28 cellular contexts compared by ENCODE assay signal in the genomic region with DNA sequence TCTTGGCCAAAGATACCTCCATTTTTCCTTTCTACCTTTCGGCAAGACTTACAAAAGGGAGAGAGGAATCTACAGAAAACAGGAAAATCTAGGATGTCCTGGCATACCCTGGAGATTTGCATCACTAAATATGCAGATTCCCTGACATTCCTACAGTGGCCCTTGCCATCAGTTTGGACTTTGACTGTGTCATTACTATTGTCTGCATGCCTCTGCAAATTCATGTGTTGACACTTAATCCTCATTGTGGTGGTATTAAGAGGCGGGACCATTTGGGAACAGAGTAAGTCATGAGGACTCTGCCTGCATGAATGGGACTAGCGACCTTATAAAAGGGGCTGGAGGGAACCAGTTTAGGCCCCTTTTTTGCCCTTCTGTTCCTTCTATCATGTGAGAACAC.
"Had no signal": no experiment of that assay in that cellular context is flagged by ENCODE, and none has a peak within 500 bp of the region (broad histone marks: within the 10 kb centered on the region; RNA-seq: fewer than 3 reads in every experiment).

No MANE protein-coding gene starts in this region.

- H3K36me3 ChIP-seq: gastroesophageal sphincter, heart left ventricle, left lung, prostate gland, sigmoid colon, spleen, thoracic aorta, tibial nerve, upper lobe of left lung had no signal

- H3K4me2 ChIP-seq: hepatocyte had no signal

- H3K9me3 ChIP-seq: prostate gland, thoracic aorta, upper lobe of left lung had no signal

- H3K27me3 ChIP-seq: dorsolateral prefrontal cortex, gastroesophageal sphincter, heart left ventricle, hepatocyte, left lung, sigmoid colon, spleen, tibial nerve, upper lobe of left lung had no signal

- H3K4me3 ChIP-seq: dorsolateral prefrontal cortex, gastroesophageal sphincter, heart left ventricle, hepatocyte, left lung, prostate gland, sigmoid colon, skin epidermis, spleen, thoracic aorta, tibial nerve, upper lobe of left lung had no signal

- H3K4me3 Mint-ChIP-seq: naive thymus-derived CD4-positive, alpha-beta T cell; nephron; stimulated activated naive B cell treated with anti-CD40 and anti-IgM and Interleukin-4, amounts not matched to agents 10 μg/mL and 1 μg/mL and 100 μg/mL, for 72 hours; stimulated activated naive CD8-positive, alpha-beta T cell treated with anti-CD3 and anti-CD28 coated beads, Interleukin-15, Interleukin-2, amounts not matched to agents 100 ng/mL and 50 ng/mL, for 24 hours had no signal

- H3K27ac Mint-ChIP-seq: nephron; stimulated activated naive B cell treated with anti-CD40 and anti-IgM and Interleukin-4, amounts not matched to agents 10 μg/mL and 1 μg/mL and 100 μg/mL, for 72 hours; stimulated activated naive CD8-positive, alpha-beta T cell treated with anti-CD3 and anti-CD28 coated beads, Interleukin-15, Interleukin-2, amounts not matched to agents 100 ng/mL and 50 ng/mL, for 24 hours had no signal

- FAIRE-seq: colon, islet of Langerhans, urothelium cell line had no signal

- H3K79me2 ChIP-seq: hepatocyte had no signal

- H3K4me1 ChIP-seq: left lung, prostate gland, sigmoid colon, spleen, tibial nerve, upper lobe of left lung had no signal

- ATAC-seq: esophagus mucosa; gastroesophageal sphincter; left cardiac atrium; left lung; naive thymus-derived CD4-positive, alpha-beta T cell; stimulated activated naive B cell treated with anti-CD40 and anti-IgM and Interleukin-4, amounts not matched to agents 10 μg/mL and 1 μg/mL and 100 μg/mL, for 72 hours had no signal

- H2AFZ ChIP-seq: hepatocyte had no signal

- H3K27ac ChIP-seq: dorsolateral prefrontal cortex, epithelial cell of prostate, gastroesophageal sphincter, heart left ventricle, hepatocyte, left lung, prostate gland, sigmoid colon, skin epidermis, spleen, thoracic aorta, tibial nerve, upper lobe of left lung had no signal

- DNase-seq: dorsolateral prefrontal cortex; effector CD4-positive, alpha-beta T cell; foreskin fibroblast; heart left ventricle; left cardiac atrium; left lung; mesenchymal stem cell; midbrain; naive thymus-derived CD4-positive, alpha-beta T cell; nucleus accumbens; right cardiac atrium; sigmoid colon; spleen; stimulated activated naive B cell treated with anti-CD40 and anti-IgM and Interleukin-4, amounts not matched to agents 10 μg/mL and 1 μg/mL and 100 μg/mL, for 72 hours; upper lobe of left lung had no signal
